ENCODE assay signal across 29 cellular contexts in genomic region chr13:22866221-22866620, GRCh38.
"Had no signal": no experiment of that assay in that cellular context is flagged by ENCODE, and none has a peak within 500 bp of the region (broad histone marks: within the 10 kb centered on the region; RNA-seq: fewer than 3 reads in every experiment).

No MANE protein-coding gene starts in this region.

- H3K4me2 ChIP-seq: neural progenitor cell had no signal

- H3K4me3 Mint-ChIP-seq: naive thymus-derived CD4-positive, alpha-beta T cell; natural killer cell; nephron; neural progenitor cell; stimulated activated effector memory CD8-positive, alpha-beta T cell treated with anti-CD3 and anti-CD28 coated beads, Interleukin-12 subunit alpha, Interleukin-12 subunit beta, amount 100 ng/mL, for 72 hours; stimulated activated naive B cell treated with anti-CD40 and anti-IgM and Interleukin-4, amounts not matched to agents 10 μg/mL and 1 μg/mL and 100 μg/mL, for 72 hours; stimulated activated naive CD8-positive, alpha-beta T cell treated with anti-CD3 and anti-CD28 coated beads, Interleukin-15, Interleukin-2, amounts not matched to agents 100 ng/mL and 50 ng/mL, for 24 hours had no signal

- H3K9me3 ChIP-seq: ovary, psoas muscle, right lobe of liver, sigmoid colon, stomach, suprapubic skin, testis, tibial artery, transverse colon, upper lobe of left lung, uterus had no signal

- H3K79me2 ChIP-seq: parathyroid adenoma had no signal

- DNase-seq: naive thymus-derived CD4-positive, alpha-beta T cell; natural killer cell; occipital lobe; ovary; posterior cingulate gyrus; psoas muscle; right cardiac atrium; right lobe of liver; sigmoid colon; small intestine; stimulated activated CD4-positive, alpha-beta T cell treated with anti-CD3 and anti-CD28 coated beads, Interleukin-15, amount 100 ng/mL, for 24 hours; stimulated activated CD4-positive, alpha-beta T cell treated with anti-CD3 and anti-CD28 coated beads, Interleukin-2, amount 100 ng/mL, for 24 hours; stimulated activated CD4-positive, alpha-beta T cell treated with anti-CD3 and anti-CD28 coated beads, Interleukin-2, amount 100 ng/mL, for 48 hours; stimulated activated CD4-positive, alpha-beta T cell treated with anti-CD3 and anti-CD28 coated beads, Interleukin-4, amount 100 ng/mL, for 24 hours; stimulated activated naive B cell treated with anti-CD40 and anti-IgM and Interleukin-4, amounts not matched to agents 10 μg/mL and 1 μg/mL and 100 μg/mL, for 72 hours; stimulated activated naive CD4-positive, alpha-beta T cell treated with Interleukin-2 at 50 U/mL for 16 hours; stomach; testis; tibial artery; transverse colon; uterus had no signal

- H3K27ac ChIP-seq: neural progenitor cell, ovary, parathyroid adenoma, psoas muscle, right lobe of liver, sigmoid colon, stomach, suprapubic skin, testis, tibial artery, transverse colon, upper lobe of left lung, uterus had no signal

- ATAC-seq: naive thymus-derived CD4-positive, alpha-beta T cell; natural killer cell; psoas muscle; right cardiac atrium; right lobe of liver; stimulated activated effector memory CD8-positive, alpha-beta T cell treated with anti-CD3 and anti-CD28 coated beads, Interleukin-12 subunit alpha, Interleukin-12 subunit beta, amount 100 ng/mL, for 72 hours; stimulated activated naive B cell treated with anti-CD40 and anti-IgM and Interleukin-4, amounts not matched to agents 10 μg/mL and 1 μg/mL and 100 μg/mL, for 72 hours had no signal

- H3K36me3 Mint-ChIP-seq: naive thymus-derived CD4-positive, alpha-beta T cell; natural killer cell; stimulated activated effector memory CD8-positive, alpha-beta T cell treated with anti-CD3 and anti-CD28 coated beads, Interleukin-12 subunit alpha, Interleukin-12 subunit beta, amount 100 ng/mL, for 72 hours; stimulated activated naive B cell treated with anti-CD40 and anti-IgM and Interleukin-4, amounts not matched to agents 10 μg/mL and 1 μg/mL and 100 μg/mL, for 72 hours had no signal

- H3K27me3 Mint-ChIP-seq: naive thymus-derived CD4-positive, alpha-beta T cell; progenitor cell of endocrine pancreas; stimulated activated naive B cell treated with anti-CD40 and anti-IgM and Interleukin-4, amounts not matched to agents 10 μg/mL and 1 μg/mL and 100 μg/mL, for 72 hours; stimulated activated naive CD8-positive, alpha-beta T cell treated with anti-CD3 and anti-CD28 coated beads, Interleukin-15, Interleukin-2, amounts not matched to agents 100 ng/mL and 50 ng/mL, for 24 hours had no signal

- H3K4me1 ChIP-seq: neural progenitor cell, parathyroid adenoma, psoas muscle, right lobe of liver, sigmoid colon, stomach, suprapubic skin, testis, tibial artery, transverse colon, upper lobe of left lung, uterus had no signal

- H3K36me3 ChIP-seq: neural progenitor cell, ovary, right lobe of liver, sigmoid colon, stomach, suprapubic skin, tibial artery, transverse colon, upper lobe of left lung, uterus had no signal

- H3K4me1 Mint-ChIP-seq: naive thymus-derived CD4-positive, alpha-beta T cell; natural killer cell; neural progenitor cell; stimulated activated effector memory CD8-positive, alpha-beta T cell treated with anti-CD3 and anti-CD28 coated beads, Interleukin-12 subunit alpha, Interleukin-12 subunit beta, amount 100 ng/mL, for 72 hours; stimulated activated naive B cell treated with anti-CD40 and anti-IgM and Interleukin-4, amounts not matched to agents 10 μg/mL and 1 μg/mL and 100 μg/mL, for 72 hours had no signal

- H3K9ac ChIP-seq: neural progenitor cell, parathyroid adenoma had no signal

- H3K27ac Mint-ChIP-seq: naive thymus-derived CD4-positive, alpha-beta T cell; natural killer cell; nephron; neural progenitor cell; stimulated activated effector memory CD8-positive, alpha-beta T cell treated with anti-CD3 and anti-CD28 coated beads, Interleukin-12 subunit alpha, Interleukin-12 subunit beta, amount 100 ng/mL, for 72 hours; stimulated activated naive B cell treated with anti-CD40 and anti-IgM and Interleukin-4, amounts not matched to agents 10 μg/mL and 1 μg/mL and 100 μg/mL, for 72 hours; stimulated activated naive CD8-positive, alpha-beta T cell treated with anti-CD3 and anti-CD28 coated beads, Interleukin-15, Interleukin-2, amounts not matched to agents 100 ng/mL and 50 ng/mL, for 24 hours had no signal

- H3K27me3 ChIP-seq: neural progenitor cell, ovary, right lobe of liver, sigmoid colon, stomach, suprapubic skin, testis, tibial artery, transverse colon, upper lobe of left lung, uterus had no signal

- H2AFZ ChIP-seq: neural progenitor cell, parathyroid adenoma had no signal

- H3K4me3 ChIP-seq: neural progenitor cell, ovary, psoas muscle, right lobe of liver, sigmoid colon, stomach, suprapubic skin, testis, tibial artery, transverse colon, upper lobe of left lung, uterus had no signal

- H3K9me3 Mint-ChIP-seq: stimulated activated effector memory CD8-positive, alpha-beta T cell treated with anti-CD3 and anti-CD28 coated beads, Interleukin-12 subunit alpha, Interleukin-12 subunit beta, amount 100 ng/mL, for 72 hours had no signal
